ENCODE assay signal across 8 cellular contexts in genomic region chr19:29687244-29687896, GRCh38. TPM values are rescaled to one million over a fixed set of nuclear protein-coding genes. Genes with fewer than 3 reads are reported as not detected.
DNase-seq lines count a peak whose midpoint lies in the region; ATAC-seq and TF ChIP-seq lines count a peak whose summit lies in the region.

No MANE protein-coding gene starts in this region.

- intact Hi-C loops in lower lobe of right lung (cut with DNase I) (no loop called here), vagina (cut with DNase I) (no loop called here), Caco-2 (cut with micrococcal nuclease; ENCODE audit: unreplicated experiment) (no loop called here)

- H3K4me1 Mint-ChIP-seq in activated naive CD8-positive, alpha-beta T cell treated with anti-CD3 and anti-CD28 coated beads for 36 hours, result peaks cover 32% of the 10 kb centered on the region
- no peaks in the 10 kb centered on the region for H3K4me1 Mint-ChIP-seq in Caco-2 (ENCODE audit: low read depth, unreplicated experiment)

- no peaks in the 10 kb centered on the region for H3K4me1 ChIP-seq in lower lobe of right lung
- H3K4me1 ChIP-seq in vagina, result peaks cover 26% of the 10 kb centered on the region
- H3K4me1 ChIP-seq in Caco-2, result no peaks in the 10 kb centered on the region

- BruUV-seq in Caco-2 (replicated peaks; lab: Mats Ljungman, UMichigan), result no TSS peak

- POLR2A ChIA-PET in Caco-2 (lab: Charles Lee), result no interaction called here

- TF ChIP-seq CTCF in lower lobe of right lung (IDR thresholded peaks at IDR 0.05), result no peak
- no peak for TF ChIP-seq CTCF in vagina (IDR thresholded peaks at IDR 0.05)
- no peak for TF ChIP-seq CTCF in Caco-2 (IDR thresholded peaks at IDR 0.05; ENCODE audit: insufficient read depth in 1 of 2, low read depth in 1 of 2, low read length in 1 of 2, severe bottlenecking in 1 of 2, unreplicated experiment in 1 of 2)

- H3K27ac ChIP-seq in lower lobe of right lung, result peak overlapping the region; percentile 2
- peak overlapping the region; percentile 86 for H3K27ac ChIP-seq in vagina

- H3K27me3 Mint-ChIP-seq in activated naive CD8-positive, alpha-beta T cell treated with anti-CD3 and anti-CD28 coated beads for 36 hours, result no peaks in the 10 kb centered on the region
- peaks cover 2% of the 10 kb centered on the region for H3K27me3 Mint-ChIP-seq in Caco-2 (ENCODE audit: insufficient read depth, unreplicated experiment)

- CTCF ChIA-PET in Caco-2 (lab: Charles Lee), result no interaction called here

- peaks cover 6% of the 10 kb centered on the region for H3K9me3 ChIP-seq in lower lobe of right lung
- H3K9me3 ChIP-seq in vagina, result peaks cover 5% of the 10 kb centered on the region
- peaks cover 8% of the 10 kb centered on the region for H3K9me3 ChIP-seq in Caco-2

- DNase-seq in stimulated activated CD4-positive, alpha-beta T cell treated with anti-CD3 and anti-CD28 coated beads, Interleukin-12 subunit alpha, Interleukin-12 subunit beta, amount 100 ng/mL, for 48 hours (ENCODE audit: low read depth in 2 of 3, low spot score in 1 of 3), result peak; percentile 53 to 64 (median 60)
- DNase-seq in stimulated activated CD4-positive, alpha-beta T cell treated with anti-CD3 and anti-CD28 coated beads, Interleukin-12 subunit alpha, Interleukin-12 subunit beta, amount 100 ng/mL, for 4 hours, result no peak
- peak; percentile 59 for DNase-seq in activated naive CD8-positive, alpha-beta T cell treated with anti-CD3 and anti-CD28 coated beads for 36 hours
- DNase-seq in lower lobe of right lung (no peak), vagina (ENCODE audit: extremely low spot score in 2 of 2) (peak in 1 of 2 donors; percentile 94), NCI-H345 (lab: John Stamatoyannopoulos, UW) (no peak), Caco-2 (no peak), NCI-H1048 (lab: John Stamatoyannopoulos, UW) (no peak)

- H3K27me3 ChIP-seq in lower lobe of right lung (ENCODE audit: low read depth) (no peaks in the 10 kb centered on the region), vagina (no peaks in the 10 kb centered on the region), Caco-2 (replicated peaks; ENCODE audit: control insufficient read depth, insufficient read depth, low read length) (no peaks in the 10 kb centered on the region)

- H3K36me3 Mint-ChIP-seq in activated naive CD8-positive, alpha-beta T cell treated with anti-CD3 and anti-CD28 coated beads for 36 hours, result peaks cover 6% of the 10 kb centered on the region
- H3K36me3 Mint-ChIP-seq in Caco-2 (ENCODE audit: insufficient read depth, unreplicated experiment), result no peaks in the 10 kb centered on the region

- no peak overlapping the region for H3K4me3 ChIP-seq in lower lobe of right lung
- H3K4me3 ChIP-seq in vagina, result peak overlapping the region; percentile 21 to 34
- H3K4me3 ChIP-seq in Caco-2 (ENCODE audit: low read depth, low read length), result no peak overlapping the region

- peak overlapping the region; percentile 66 for H3K27ac Mint-ChIP-seq in activated naive CD8-positive, alpha-beta T cell treated with anti-CD3 and anti-CD28 coated beads for 36 hours
- H3K27ac Mint-ChIP-seq in Caco-2 (ENCODE audit: unreplicated experiment), result no peak overlapping the region

- no peak overlapping the region for H3K4me3 Mint-ChIP-seq in activated naive CD8-positive, alpha-beta T cell treated with anti-CD3 and anti-CD28 coated beads for 36 hours
- H3K4me3 Mint-ChIP-seq in Caco-2 (ENCODE audit: unreplicated experiment), result no peak overlapping the region

- peak in 1 of 2 donors; percentile 44 for TF ChIP-seq POLR2A in vagina (IDR thresholded peaks at IDR 0.05)

- ATAC-seq in lower lobe of right lung, result peak; percentile 15 to 61

- no peaks in the 10 kb centered on the region for H3K36me3 ChIP-seq in lower lobe of right lung
- no peaks in the 10 kb centered on the region for H3K36me3 ChIP-seq in vagina
- H3K36me3 ChIP-seq in Caco-2 (ENCODE audit: control insufficient read depth, insufficient read depth, low read length), result no peaks in the 10 kb centered on the region

- peaks cover 4% of the 10 kb centered on the region for H3K9me3 Mint-ChIP-seq in activated naive CD8-positive, alpha-beta T cell treated with anti-CD3 and anti-CD28 coated beads for 36 hours
- H3K9me3 Mint-ChIP-seq in Caco-2 (ENCODE audit: unreplicated experiment), result peaks cover 12% of the 10 kb centered on the region

RNA-seq across cellular contexts. Expression of gene PLEKHF1, which starts 22.1 kb away (rescaled TPM):
- total RNA-seq in activated naive CD8-positive, alpha-beta T cell treated with anti-CD3 and anti-CD28 coated beads for 36 hours, result 10 to 100 TPM; 21.7 to 22.2 TPM
- 15.5 TPM for total RNA-seq in lower lobe of right lung
- 37.1 TPM for total RNA-seq in vagina
- 3.6 and 5.0 TPM in 2 replicates for total RNA-seq in Caco-2 (2022)

RNA-seq across cellular contexts. Expression of gene C19orf12, which starts 27.7 kb away (rescaled TPM):
- total RNA-seq in activated naive CD8-positive, alpha-beta T cell treated with anti-CD3 and anti-CD28 coated beads for 36 hours, result 10 to 100 TPM; 30.9 to 32.3 TPM
- 19.2 TPM for total RNA-seq in lower lobe of right lung
- total RNA-seq in vagina, result 14.2 TPM
- total RNA-seq in Caco-2 (2022), result 20.8 and 23.6 TPM in 2 replicates

Comparison
In these comparisons a context has a peak if more than half of its experiments do, and no peak if none do; other contexts are left out.
1. DNase-seq: peak in stimulated activated CD4-positive, alpha-beta T cell treated with anti-CD3 and anti-CD28 coated beads, Interleukin-12 subunit alpha, Interleukin-12 subunit beta, amount 100 ng/mL, for 48 hours (3 of 3) and activated naive CD8-positive, alpha-beta T cell treated with anti-CD3 and anti-CD28 coated beads for 36 hours (single experiment); none in stimulated activated CD4-positive, alpha-beta T cell treated with anti-CD3 and anti-CD28 coated beads, Interleukin-12 subunit alpha, Interleukin-12 subunit beta, amount 100 ng/mL, for 4 hours (single experiment), lower lobe of right lung (single experiment), NCI-H345 (single experiment), Caco-2 (0 of 2) and NCI-H1048 (single experiment).
2. H3K4me3 ChIP-seq: peak in vagina (2 of 2); none in lower lobe of right lung (single experiment) and Caco-2 (single experiment).